Comparison of ENCODE assay signal across 1 cellular context in genomic region chr1:38208720-38209632, GRCh38.
A peak's percentile ranks its signal among the peaks of the same experiment; 100 is the strongest.
TF ChIP-seq lines count a peak whose summit lies in the region.

No MANE protein-coding gene starts in this region.

TF ChIP-seq in GM12878, 131 proteins besides CTCF, POLR2A, EP300 and RAD21 (continued from another document):
- peak; percentile 88 for TF ChIP-seq ZBTB40 (IDR thresholded peaks at IDR 0.05; ENCODE audit: borderline replicate concordance)
- no peak for TF ChIP-seq HDAC6 (IDR thresholded peaks at IDR 0.05; ENCODE audit: unreplicated experiment)
- TF ChIP-seq STAT3 (IDR thresholded peaks at IDR 0.05; ENCODE audit: low read depth, low read length) = no peak
- 0 out of 2 replicates have a peak, but pooled peaks have one; percentile 19 for TF ChIP-seq TCF12 (IDR thresholded peaks at IDR 0.05; ENCODE audit: low read depth, low read length)
- no peak for TF ChIP-seq ZSCAN29 (IDR thresholded peaks at IDR 0.05)
- peak; percentile 76; the same call in 1 of the 2 replicates for TF ChIP-seq PAX5 (IDR thresholded peaks at IDR 0.05; ENCODE audit: borderline replicate concordance, low read depth, low read length)
- TF ChIP-seq MEF2B (IDR thresholded peaks at IDR 0.05; ENCODE audit: partially characterized antibody, poor library complexity, severe bottlenecking) = no peak
- TF ChIP-seq IKZF2 (IDR thresholded peaks at IDR 0.05) = no peak
- TF ChIP-seq MEF2A (IDR thresholded peaks at IDR 0.05; ENCODE audit: insufficient read depth, low read depth, low read length) = no peak
- no peak for TF ChIP-seq PRDM15 (CRISPR knock-in tag; IDR thresholded peaks at IDR 0.05)
